ENCODE assay signal across 19 cellular contexts in the genomic region with DNA sequence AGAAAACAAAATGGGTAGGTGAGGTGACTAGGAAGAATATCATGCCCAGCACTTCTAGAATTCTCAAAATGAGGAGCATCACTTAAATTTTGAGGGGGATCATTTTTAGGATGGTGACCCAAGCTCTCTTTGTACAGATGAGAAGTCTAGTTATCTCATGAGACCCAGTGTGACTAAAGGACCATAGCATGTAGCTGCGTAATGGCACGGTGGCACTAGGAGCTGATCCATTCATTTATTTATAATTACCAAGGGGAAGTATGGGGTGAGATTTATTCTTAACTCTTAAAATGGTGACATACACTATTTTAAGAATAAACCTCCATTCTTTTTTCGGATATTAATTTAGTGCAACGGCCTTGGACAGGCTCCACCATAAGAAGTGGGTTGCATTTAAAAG. TPM values are rescaled to one million over a fixed set of nuclear protein-coding genes. Genes with fewer than 3 reads are reported as not detected.
DNase-seq lines count a peak whose midpoint lies in the region; ATAC-seq, FAIRE-seq and TF ChIP-seq lines count a peak whose summit lies in the region.
"Had no signal": no experiment of that assay in that cellular context is flagged by ENCODE, and none has a peak within 500 bp of the region (broad histone marks: within the 10 kb centered on the region; RNA-seq: fewer than 3 reads in every experiment).

No MANE protein-coding gene starts in this region.

- no peaks in the 10 kb centered on the region for H3K27me3 ChIP-seq in CD4-positive, CD25-positive, alpha-beta regulatory T cell (ENCODE audit: control insufficient read depth, insufficient read depth, low read length)
- H3K27me3 ChIP-seq in PC-9 (ENCODE audit: insufficient read depth, low read depth) (no peaks in the 10 kb centered on the region), H1 (replicated peaks in 1 of 4; ENCODE audit: control insufficient read depth in 3 of 4, extremely low read depth in 1 of 4, insufficient read depth in 3 of 4, low read length in 3 of 4) (no peaks in the 10 kb centered on the region), gastrocnemius medialis (no peaks in the 10 kb centered on the region)
- H3K27me3 ChIP-seq: Peyer's patch, tibial nerve had no signal

- no peak overlapping the region for H3K56ac ChIP-seq in H1 (replicated peaks; ENCODE audit: insufficient read length, low read depth, low read length)

- POLR2A ChIA-PET in PC-9 (lab: Charles Lee; ENCODE audit: unreplicated experiment): interaction anchor here (0.6 kb wide), 1 partner anchor 28 kb away, joined by 3 read pairs; no protein-coding TSS in a partner anchor
- POLR2A ChIA-PET in H1 (lab: Charles Lee; ENCODE audit: partially characterized antibody): interaction anchor here (4.8 kb wide), 1 partner anchor 16 kb away, joined by 25 read pairs; no protein-coding TSS in a partner anchor
- POLR2A ChIA-PET in GM10248 (lab: Yijun Ruan, JAX): no interaction called here

- WGBS in H1 (ENCODE audit: extremely low coverage in 1 of 2, insufficient coverage in 1 of 2, insufficient read length in 1 of 2, insufficient replicate concordance in 2 of 2, low coverage in 1 of 2, low lambda C conversion rate in 2 of 2, missing lambda C conversion rate in 1 of 2), 2 experiments: 92% methylated on average over 4 of the region's 4 CpGs; no CpG with 5 or more reads in 1 of the 2 experiments

- H2AK5ac ChIP-seq in H1 (ENCODE audit: low read depth, low read length): no peak overlapping the region

- H3K4me2 ChIP-seq in PC-9: no peak overlapping the region
- no peak overlapping the region for H3K4me2 ChIP-seq in H1 (ENCODE audit: insufficient read depth in 1 of 2, low read depth in 2 of 2, low read length in 2 of 2)

- H3K9ac ChIP-seq in H1 (replicated peaks in 1 of 4; ENCODE audit: extremely low read depth in 1 of 4, low read depth in 3 of 4, low read length in 3 of 4): no peak overlapping the region

- no peak for TF ChIP-seq EP300 in H1 (IDR thresholded peaks at IDR 0.05; ENCODE audit: borderline replicate concordance in 1 of 2, low read depth in 2 of 2, low read length in 2 of 2)

- no peak overlapping the region for H3K4ac ChIP-seq in H1 (replicated peaks; ENCODE audit: insufficient read length, low read depth, low read length)

- no peak overlapping the region for H3K4me3 ChIP-seq in CD4-positive, CD25-positive, alpha-beta regulatory T cell (ENCODE audit: low read depth, low read length)
- H3K4me3 ChIP-seq in PC-9 (no peak overlapping the region), H1 (ENCODE audit: extremely low read depth in 1 of 4, insufficient read depth in 2 of 4, low read depth in 3 of 4, low read length in 4 of 4) (no peak overlapping the region), gastrocnemius medialis (peak overlapping the region in 3 of 4 donors; percentile 15 to 20 (median 19))
- H3K4me3 ChIP-seq: Peyer's patch, prostate gland, tibial nerve had no signal

- in situ Hi-C loops in gastrocnemius medialis (cut with MboI; ENCODE audit: low sequenced_read_pairs in 4 of 4): no loop called here

- no peak overlapping the region for H3K27ac ChIP-seq in CD4-positive, CD25-positive, alpha-beta regulatory T cell (ENCODE audit: insufficient read depth, low read length, poor library complexity, severe bottlenecking)
- H3K27ac ChIP-seq in PC-9: 0 out of 2 replicates have a peak overlapping the region, but pooled peaks have one; percentile 3
- H3K27ac ChIP-seq in H1 (ENCODE audit: low read depth, low read length): no peak overlapping the region
- peak overlapping the region; percentile 91 to 100 (median 96) for H3K27ac ChIP-seq in gastrocnemius medialis
- H3K27ac ChIP-seq: prostate gland had no signal

- H3K9me3 ChIP-seq in CD4-positive, CD25-positive, alpha-beta regulatory T cell (ENCODE audit: control insufficient read depth in 2 of 2, low read length in 2 of 2): no peaks in the 10 kb centered on the region
- H3K9me3 ChIP-seq in PC-9 (ENCODE audit: insufficient read depth, low read depth) (no peaks in the 10 kb centered on the region), H1 (ENCODE audit: insufficient read depth in 2 of 2, low read depth in 1 of 2, low read length in 1 of 2) (no peaks in the 10 kb centered on the region), gastrocnemius medialis (no peaks in the 10 kb centered on the region)
- H3K9me3 ChIP-seq: Peyer's patch, prostate gland, tibial nerve had no signal

- H3K79me1 ChIP-seq in H1 (ENCODE audit: low read depth, low read length): no peaks in the 10 kb centered on the region; the same call in 1 of the 2 replicates

- CTCF ChIA-PET in PC-9 (lab: Charles Lee) (no interaction called here), H1 (lab: Charles Lee; ENCODE audit: partially characterized antibody) (interaction anchor here (0.6 to 1.1 kb wide), 7 partner anchors 9 to 85 kb away, joined by 3 to 5 read pairs (median 3); no protein-coding TSS in a partner anchor), GM10248 (lab: Yijun Ruan, JAX) (interaction anchor here (1.3 to 2.2 kb wide), 3 partner anchors 9 to 85 kb away, joined by 4 to 7 read pairs (median 6); no protein-coding TSS in a partner anchor)

- H3K4me3 Mint-ChIP-seq in CD4-positive, CD25-positive, alpha-beta regulatory T cell: peak overlapping the region in 3 of 4 donors; percentile 21 to 79 (median 21)

- H3K18ac ChIP-seq in H1 (ENCODE audit: extremely low read depth, low read length): no peak overlapping the region

- BruUV-seq in PC-9 (replicated peaks; lab: Mats Ljungman, UMichigan): no TSS peak

- no peak overlapping the region for H2BK5ac ChIP-seq in H1 (ENCODE audit: low read depth, low read length)

- peaks cover 94% of the 10 kb centered on the region for H3K79me2 ChIP-seq in PC-9 (ENCODE audit: low read depth)
- H3K79me2 ChIP-seq in H1 (ENCODE audit: control insufficient read depth in 1 of 2, insufficient read depth in 2 of 2, low read length in 2 of 2): peaks cover 2 to 80% of the 10 kb centered on the region in 2 experiments

- H3K36me3 Mint-ChIP-seq in CD4-positive, CD25-positive, alpha-beta regulatory T cell: peaks cover 18% of the 10 kb centered on the region

- H4K91ac ChIP-seq in H1 (replicated peaks; ENCODE audit: insufficient read length, low read length): no peak overlapping the region

- H3K4me1 Mint-ChIP-seq in CD4-positive, CD25-positive, alpha-beta regulatory T cell: peaks cover 53 to 87% (median 70%) of the 10 kb centered on the region in 4 donors

- H3K9me3 Mint-ChIP-seq in CD4-positive, CD25-positive, alpha-beta regulatory T cell: no peaks in the 10 kb centered on the region

- FAIRE-seq in H1 (lab: Jason Lieb, UNC): no peak
- FAIRE-seq: colon had no signal

- peak overlapping the region; percentile 7 to 92 (median 86) for H3K27ac Mint-ChIP-seq in CD4-positive, CD25-positive, alpha-beta regulatory T cell

- intact Hi-C loops in PC-9 (cut with micrococcal nuclease; ENCODE audit: unreplicated experiment) (no loop called here), gastrocnemius medialis (cut with DNase I; ENCODE audit: low total_unique reads) (no loop called here)

- peaks cover 18% of the 10 kb centered on the region for H3K36me3 ChIP-seq in CD4-positive, CD25-positive, alpha-beta regulatory T cell (ENCODE audit: control insufficient read depth, insufficient read depth, low read length)
- H3K36me3 ChIP-seq in PC-9 (ENCODE audit: low read depth) (peaks cover 26% of the 10 kb centered on the region), H1 (ENCODE audit: control insufficient read depth in 2 of 4, insufficient read depth in 4 of 4, low read length in 3 of 4) (peaks cover 0 to 3% (median 0%) of the 10 kb centered on the region in 4 experiments; a peak in 1 of 8 replicates), gastrocnemius medialis (peaks cover 0 to 5% of the 10 kb centered on the region in 2 donors)
- H3K36me3 ChIP-seq: prostate gland had no signal

- H2BK12ac ChIP-seq in H1 (ENCODE audit: low read depth, low read length): peak overlapping the region; percentile 44; the same call in 1 of the 2 replicates

- H2BK15ac ChIP-seq in H1 (ENCODE audit: low read length): no peak overlapping the region

- H3K14ac ChIP-seq in H1 (ENCODE audit: insufficient read length): no peak overlapping the region

- no peak overlapping the region for H4K5ac ChIP-seq in H1 (ENCODE audit: insufficient read length, low read depth, low read length)

- TF ChIP-seq CTCF in PC-9 (conservative IDR thresholded peaks at IDR 0.05) (no peak), H1 (IDR thresholded peaks at IDR 0.05; ENCODE audit: control extremely low read depth in 1 of 3, insufficient read depth in 1 of 3, low read depth in 1 of 3, low read length in 3 of 3) (no peak), gastrocnemius medialis (IDR thresholded peaks at IDR 0.05 in 4 of 5, conservative IDR thresholded peaks at IDR 0.05 in 1 of 5) (no peak), GM10248 (IDR thresholded peaks at IDR 0.05; ENCODE audit: control extremely low read depth, extremely low read depth, low read depth, missing control alignments) (no peak)

- DNase-seq in CD4-positive, CD25-positive, alpha-beta regulatory T cell: no peak
- no peak for DNase-seq in PC-9
- no peak for DNase-seq in H1 (ENCODE audit: low read depth in 1 of 2, low spot score in 2 of 2)
- no peak for DNase-seq in gastrocnemius medialis
- no peak for DNase-seq in GM10248 (ENCODE audit: extremely low spot score)
- no peak for DNase-seq in DMS 273 (lab: John Stamatoyannopoulos, UW; ENCODE audit: unreplicated experiment)
- no peak for DNase-seq in NCI-H345 (lab: John Stamatoyannopoulos, UW)
- no peak for DNase-seq in stimulated activated CD4-positive, alpha-beta T cell treated with anti-CD3 and anti-CD28 coated beads, Interleukin-4, amount 100 ng/mL, for 24 hours
- DNase-seq: activated T-cell treated with anti-CD3 and anti-CD28 coated beads for 4 hours, amniotic stem cell, DMS53, erythroblast, left cardiac atrium, NCI-H1930, NCI-H526, Peyer's patch had no signal

- no peak overlapping the region for H4K8ac ChIP-seq in H1 (ENCODE audit: extremely low read depth, insufficient read depth, low read length)

- peaks cover 78% of the 10 kb centered on the region for H3K4me1 ChIP-seq in CD4-positive, CD25-positive, alpha-beta regulatory T cell (ENCODE audit: control insufficient read depth, insufficient read depth, low read length, poor library complexity, severe bottlenecking)
- H3K4me1 ChIP-seq in PC-9 (replicated peaks; ENCODE audit: insufficient read depth) (peaks cover 29% of the 10 kb centered on the region), H1 (replicated peaks in 1 of 4; ENCODE audit: control insufficient read depth in 3 of 4, insufficient read depth in 4 of 4, low read length in 3 of 4) (peaks cover 15 to 33% (median 28%) of the 10 kb centered on the region in 4 experiments), gastrocnemius medialis (peaks cover 93 to 98% of the 10 kb centered on the region in 2 donors)

- H2BK120ac ChIP-seq in H1 (replicated peaks; ENCODE audit: low read depth, low read length): no peak overlapping the region

- H3K9me2 ChIP-seq in PC-9 (ENCODE audit: insufficient read depth): no peaks in the 10 kb centered on the region

- H3F3A ChIP-seq in PC-9 (ENCODE audit: insufficient read depth, low read depth): peaks cover 26% of the 10 kb centered on the region

- no peak overlapping the region for H2BK20ac ChIP-seq in H1 (ENCODE audit: low read length)

- TF ChIP-seq RAD21 in H1 (IDR thresholded peaks at IDR 0.05 in 1 of 2, conservative IDR thresholded peaks at IDR 0.05 in 1 of 2; ENCODE audit: low read depth in 2 of 2, low read length in 2 of 2): no peak

- no peaks in the 10 kb centered on the region for H3K27me3 Mint-ChIP-seq in CD4-positive, CD25-positive, alpha-beta regulatory T cell

- no peak overlapping the region for H3K23ac ChIP-seq in H1 (ENCODE audit: insufficient read length)

- H4K20me1 ChIP-seq in PC-9 (ENCODE audit: insufficient read depth): 0 out of 2 replicates have a peak, but pooled peaks cover 3% of the 10 kb centered on the region
- H4K20me1 ChIP-seq in H1 (replicated peaks in 1 of 2; ENCODE audit: control insufficient read depth in 1 of 2, insufficient read depth in 2 of 2, low read length in 2 of 2): no peaks in the 10 kb centered on the region

- no peak for ATAC-seq in CD4-positive, CD25-positive, alpha-beta regulatory T cell (ENCODE audit: low read depth in 2 of 2)
- ATAC-seq in gastrocnemius medialis: peak in 1 of 2 donors; percentile 34
- ATAC-seq: left cardiac atrium had no signal

- no peak overlapping the region for H2AFZ ChIP-seq in PC-9
- no peak overlapping the region for H2AFZ ChIP-seq in H1 (ENCODE audit: low read length)

- TF ChIP-seq POLR2A in H1 (IDR thresholded peaks at IDR 0.05; ENCODE audit: control extremely low read depth in 1 of 2, low read depth in 2 of 2, low read length in 2 of 2) (no peak), gastrocnemius medialis (IDR thresholded peaks at IDR 0.05) (peak in 1 of 2 donors; percentile 45)

- H3K23me2 ChIP-seq in H1 (ENCODE audit: low read depth, low read length): no peaks in the 10 kb centered on the region

RNA-seq across cellular contexts. Expression of a gene that starts 8.3 kb away (rescaled TPM):
- total RNA-seq in CD4-positive, CD25-positive, alpha-beta regulatory T cell: 198 TPM
- 100 to 1,000 TPM in 3 of 4 donors, 10 to 100 TPM in 1; 98.2 to 147 (median 123) TPM for polyA plus RNA-seq in CD4-positive, CD25-positive, alpha-beta regulatory T cell
- 113 and 164 TPM in 2 replicates for total RNA-seq in PC-9 (2021)
- 133 and 138 TPM in 2 replicates for total RNA-seq in H1 (2021; fragmentation: NEBNext Ultra II Directional; extraction: Animal tissue kit (Norgen Biotek cat#: 25700))
- polyA plus RNA-seq in H1 (2011; rRNA removed): 34.8 and 56.0 TPM in 2 replicates
- 42.1 TPM for polyA plus RNA-seq in H1 (2011; cell fraction: cytosol; rRNA removed)
- polyA plus RNA-seq in H1 (2011; cell fraction: nucleus; rRNA removed): 187 TPM
- polyA plus RNA-seq in H1 (2012, experiment 1 of 2): 71.3 to 118 TPM (median 79.1 TPM) in 4 replicates
- 4.1 TPM for polyA plus RNA-seq in H1 (2012, experiment 2 of 2)
- polyA plus RNA-seq in H1 (2013, experiment 1 of 2): 301 TPM
- polyA plus RNA-seq in H1 (2013, experiment 2 of 2): 289 TPM
- 158 and 190 TPM in 2 replicates for polyA minus RNA-seq in H1 (2011; rRNA and poly(A)+ RNA removed)
- 60.2 TPM for polyA minus RNA-seq in H1 (2011; cell fraction: cytosol; rRNA and poly(A)+ RNA removed)
- 350 TPM for polyA minus RNA-seq in H1 (2011; cell fraction: nucleus; rRNA and poly(A)+ RNA removed)
- 10 to 100 TPM; 39.1 to 92.7 (median 59.1) TPM for total RNA-seq in gastrocnemius medialis

RNA-seq across cellular contexts. Expression of a gene that starts 44.2 kb away (rescaled TPM):
- not detected for total RNA-seq in CD4-positive, CD25-positive, alpha-beta regulatory T cell
- polyA plus RNA-seq in CD4-positive, CD25-positive, alpha-beta regulatory T cell: not detected
- 6.2 and 6.3 TPM in 2 replicates for total RNA-seq in PC-9 (2021)
- 2.3 and 2.6 TPM in 2 replicates for total RNA-seq in H1 (2021; fragmentation: NEBNext Ultra II Directional; extraction: Animal tissue kit (Norgen Biotek cat#: 25700))
- 0.82 and 0.96 TPM in 2 replicates for polyA plus RNA-seq in H1 (2011; rRNA removed)
- polyA plus RNA-seq in H1 (2011; cell fraction: cytosol; rRNA removed): 1.3 TPM
- 1.5 TPM for polyA plus RNA-seq in H1 (2011; cell fraction: nucleus; rRNA removed)
- 1.1 to 1.5 TPM (median 1.4 TPM) in 4 replicates for polyA plus RNA-seq in H1 (2012, experiment 1 of 2)
- 0.59 TPM for polyA plus RNA-seq in H1 (2012, experiment 2 of 2)
- polyA plus RNA-seq in H1 (2013, experiment 1 of 2): 1.5 TPM
- polyA plus RNA-seq in H1 (2013, experiment 2 of 2): 1.7 TPM
- 1.4 and 1.5 TPM in 2 replicates for polyA minus RNA-seq in H1 (2011; rRNA and poly(A)+ RNA removed)
- polyA minus RNA-seq in H1 (2011; cell fraction: cytosol; rRNA and poly(A)+ RNA removed): 1.9 TPM
- 3.2 TPM for polyA minus RNA-seq in H1 (2011; cell fraction: nucleus; rRNA and poly(A)+ RNA removed)
- 10 to 100 TPM in 1 of 4 donors, 1 to 10 TPM in 3; 2.1 to 17.1 (median 5.4) TPM for total RNA-seq in gastrocnemius medialis

Comparison
In these comparisons a context has a peak if more than half of its experiments do, and no peak if none do; other contexts are left out.
1. H3K27ac ChIP-seq: peak in PC-9 (single experiment) and gastrocnemius medialis (4 of 4); none in CD4-positive, CD25-positive, alpha-beta regulatory T cell (single experiment) and H1 (single experiment).
2. H3K4me3 ChIP-seq: peak in gastrocnemius medialis (3 of 4); none in CD4-positive, CD25-positive, alpha-beta regulatory T cell (single experiment), PC-9 (single experiment) and H1 (0 of 4).